Comparison of ENCODE assay signal across 18 cellular contexts in genomic region chr10:125166658-125167057, GRCh38. TPM values are rescaled to one million over a fixed set of nuclear protein-coding genes. Genes with fewer than 3 reads are reported as not detected.
DNase-seq lines count a peak whose midpoint lies in the region; ATAC-seq, FAIRE-seq and TF ChIP-seq lines count a peak whose summit lies in the region.
"Had no signal": no experiment of that assay in that cellular context is flagged by ENCODE, and none has a peak within 500 bp of the region (broad histone marks: within the 10 kb centered on the region; RNA-seq: fewer than 3 reads in every experiment).

No MANE protein-coding gene starts in this region.

- FAIRE-seq in H1 (lab: Jason Lieb, UNC), result no peak
- FAIRE-seq: GM12891, GM18507, H54 had no signal

- no peak overlapping the region for H2AFZ ChIP-seq in H1 (ENCODE audit: low read length)
- H2AFZ ChIP-seq: GM23338 had no signal

- H3K27me3 ChIP-seq in H1 (replicated peaks in 1 of 4; ENCODE audit: control insufficient read depth in 3 of 4, extremely low read depth in 1 of 4, insufficient read depth in 3 of 4, low read length in 3 of 4) (no peaks in the 10 kb centered on the region), sigmoid colon (no peaks in the 10 kb centered on the region)

- H4K5ac ChIP-seq in H1 (ENCODE audit: insufficient read length, low read depth, low read length), result no peak overlapping the region

- ATAC-seq in HG03469 (IDR thresholded peaks at IDR 0.05; ENCODE audit: unreplicated experiment), result no peak
- ATAC-seq: GM23338 had no signal

- H3K4me1 ChIP-seq in H1 (replicated peaks in 1 of 4; ENCODE audit: control insufficient read depth in 3 of 4, insufficient read depth in 4 of 4, low read length in 3 of 4), result peaks cover 0 to 7% (median 3%) of the 10 kb centered on the region in 4 experiments; a peak in 4 of 7 replicates
- H3K4me1 ChIP-seq in sigmoid colon, result peaks cover 0 to 8% (median 4%) of the 10 kb centered on the region in 4 donors

- H3K36me3 ChIP-seq in H1 (ENCODE audit: control insufficient read depth in 2 of 4, insufficient read depth in 4 of 4, low read length in 3 of 4) (no peaks in the 10 kb centered on the region), sigmoid colon (no peaks in the 10 kb centered on the region)
- H3K36me3 ChIP-seq: HAP-1 had no signal

- TF ChIP-seq RAD21 in H1 (IDR thresholded peaks at IDR 0.05 in 1 of 2, conservative IDR thresholded peaks at IDR 0.05 in 1 of 2; ENCODE audit: low read depth in 2 of 2, low read length in 2 of 2), result no peak

- H3K9me3 ChIP-seq in H1 (ENCODE audit: insufficient read depth in 2 of 2, low read depth in 1 of 2, low read length in 1 of 2) (no peaks in the 10 kb centered on the region), sigmoid colon (no peaks in the 10 kb centered on the region)
- H3K9me3 ChIP-seq: HAP-1 had no signal

- H2BK20ac ChIP-seq in H1 (ENCODE audit: low read length), result no peak overlapping the region

- TF ChIP-seq POLR2A in H1 (IDR thresholded peaks at IDR 0.05; ENCODE audit: control extremely low read depth in 1 of 2, low read depth in 2 of 2, low read length in 2 of 2) (no peak), sigmoid colon (IDR thresholded peaks at IDR 0.05) (no peak)

- no peak overlapping the region for H3K4me2 ChIP-seq in H1 (ENCODE audit: insufficient read depth in 1 of 2, low read depth in 2 of 2, low read length in 2 of 2)
- H3K4me2 ChIP-seq: GM23338 had no signal

- H3K4me3 ChIP-seq in H1 (ENCODE audit: extremely low read depth in 1 of 4, insufficient read depth in 2 of 4, low read depth in 3 of 4, low read length in 4 of 4) (no peak overlapping the region), sigmoid colon (no peak overlapping the region)
- H3K4me3 ChIP-seq: GM23338, HAP-1 had no signal

- no peaks in the 10 kb centered on the region for H3K79me1 ChIP-seq in H1 (ENCODE audit: low read depth, low read length)

- H2BK15ac ChIP-seq in H1 (ENCODE audit: low read length), result peak overlapping the region; percentile 90

- H3K79me2 ChIP-seq in H1 (ENCODE audit: control insufficient read depth in 1 of 2, insufficient read depth in 2 of 2, low read length in 2 of 2), result peaks cover 0 to 5% of the 10 kb centered on the region in 2 experiments; a peak in 1 of 4 replicates

- H4K91ac ChIP-seq in H1 (replicated peaks; ENCODE audit: insufficient read length, low read length), result no peak overlapping the region

- TF ChIP-seq EP300 in H1 (IDR thresholded peaks at IDR 0.05; ENCODE audit: borderline replicate concordance in 1 of 2, low read depth in 2 of 2, low read length in 2 of 2) (no peak), sigmoid colon (IDR thresholded peaks at IDR 0.05) (no peak)

- POLR2A ChIA-PET in H1 (lab: Charles Lee; ENCODE audit: partially characterized antibody), result interaction anchor here (1.4 kb wide), 1 partner anchor 14 kb away, joined by 4 read pairs; no protein-coding TSS in a partner anchor

- no peak overlapping the region for H2BK12ac ChIP-seq in H1 (ENCODE audit: low read depth, low read length)

- H4K8ac ChIP-seq in H1 (ENCODE audit: extremely low read depth, insufficient read depth, low read length), result no peak overlapping the region

- no peak overlapping the region for H2BK120ac ChIP-seq in H1 (replicated peaks; ENCODE audit: low read depth, low read length)

- H3K23ac ChIP-seq in H1 (ENCODE audit: insufficient read length), result no peak overlapping the region

- H3K9ac ChIP-seq in H1 (replicated peaks in 1 of 4; ENCODE audit: extremely low read depth in 1 of 4, low read depth in 3 of 4, low read length in 3 of 4), result no peak overlapping the region

- H3K14ac ChIP-seq in H1 (ENCODE audit: insufficient read length), result no peak overlapping the region

- H3K4ac ChIP-seq in H1 (replicated peaks; ENCODE audit: insufficient read length, low read depth, low read length), result no peak overlapping the region

- DNase-seq in H1 (ENCODE audit: low read depth in 1 of 2, low spot score in 2 of 2), result no peak
- DNase-seq in mesenteric fat pad (ENCODE audit: low spot score), result peak; percentile 57
- DNase-seq in sigmoid colon, result peak; percentile 27
- no peak for DNase-seq in activated effector memory CD4-positive, alpha-beta T cell treated with Interleukin-2 at 50 U/mL for 16 hours
- no peak for DNase-seq in NCI-H2196 treated with DMSO at 0.1 percent for 48 hours (lab: John Stamatoyannopoulos, UW; ENCODE audit: unreplicated experiment)
- DNase-seq: C1 segment of cervical spinal cord; Calu3; CD4-positive, alpha-beta memory T cell; COR-L47; DMS53; DMS79 treated with DMSO at 0.1 percent for 48 hours; GF-D8 had no signal

- peaks cover 7% of the 10 kb centered on the region; the same call in 1 of the 2 replicates for H3K23me2 ChIP-seq in H1 (ENCODE audit: low read depth, low read length)

- CTCF ChIA-PET in H1 (lab: Charles Lee; ENCODE audit: partially characterized antibody), result interaction anchor here (1.0 to 2.4 kb wide), 2 partner anchors 51 to 177 kb away, joined by 4 to 8 read pairs; no protein-coding TSS in a partner anchor

- no peak for TF ChIP-seq CTCF in H1 (IDR thresholded peaks at IDR 0.05; ENCODE audit: control extremely low read depth in 1 of 3, insufficient read depth in 1 of 3, low read depth in 1 of 3, low read length in 3 of 3)
- TF ChIP-seq CTCF in sigmoid colon (IDR thresholded peaks at IDR 0.05), result no peak

- peak overlapping the region; percentile 32; the same call in 1 of the 2 replicates for H3K18ac ChIP-seq in H1 (ENCODE audit: extremely low read depth, low read length)

- H3K56ac ChIP-seq in H1 (replicated peaks; ENCODE audit: insufficient read length, low read depth, low read length), result no peak overlapping the region

- no peak overlapping the region for H2AK5ac ChIP-seq in H1 (ENCODE audit: low read depth, low read length)

- no peak overlapping the region for H3K27ac ChIP-seq in H1 (ENCODE audit: low read depth, low read length)
- H3K27ac ChIP-seq in sigmoid colon, result no peak overlapping the region

- intact Hi-C loops in sigmoid colon (cut with DNase I), result loop anchor here (10.0 kb wide), 1 partner anchor 178 kb away; no protein-coding TSS in a partner anchor

- H2BK5ac ChIP-seq in H1 (ENCODE audit: low read depth, low read length), result no peak overlapping the region

- WGBS in H1 (ENCODE audit: extremely low coverage in 1 of 2, insufficient coverage in 1 of 2, insufficient read length in 1 of 2, insufficient replicate concordance in 2 of 2, low coverage in 1 of 2, low lambda C conversion rate in 2 of 2, missing lambda C conversion rate in 1 of 2), 2 experiments, result 91% methylated on average over 12 of the region's 12 CpGs; no CpG with 5 or more reads in 1 of the 2 experiments
- WGBS in sigmoid colon, 2 donors, result 96 to 97% methylated on average over 12 of the region's 12 CpGs

- H4K20me1 ChIP-seq in H1 (replicated peaks in 1 of 2; ENCODE audit: control insufficient read depth in 1 of 2, insufficient read depth in 2 of 2, low read length in 2 of 2), result peaks cover 0 to 2% of the 10 kb centered on the region in 2 experiments

TF ChIP-seq in H1, 55 proteins besides CTCF, POLR2A, EP300 and RAD21:
- TF ChIP-seq FOSL1 (IDR thresholded peaks at IDR 0.05; ENCODE audit: insufficient read depth, low read depth, low read length), result no peak
- no peak for TF ChIP-seq E2F6 (IDR thresholded peaks at IDR 0.05)
- TF ChIP-seq BACH1 (IDR thresholded peaks at IDR 0.05; ENCODE audit: low read length), result no peak
- no peak for TF ChIP-seq ATF2 (IDR thresholded peaks at IDR 0.05; ENCODE audit: low read length)

RNA-seq across cellular contexts. Expression of gene CTBP2, which starts 6.3 kb away (rescaled TPM):
- 218 and 221 TPM in 2 replicates for total RNA-seq in H1 (2021; fragmentation: NEBNext Ultra II Directional; extraction: Animal tissue kit (Norgen Biotek cat#: 25700))
- polyA plus RNA-seq in H1 (2011; rRNA removed), result 208 and 274 TPM in 2 replicates
- 254 TPM for polyA plus RNA-seq in H1 (2011; cell fraction: cytosol; rRNA removed)
- polyA plus RNA-seq in H1 (2011; cell fraction: nucleus; rRNA removed), result 524 TPM
- 156 to 222 TPM (median 206 TPM) in 4 replicates for polyA plus RNA-seq in H1 (2012, experiment 1 of 2)
- polyA plus RNA-seq in H1 (2012, experiment 2 of 2), result 48.0 TPM
- polyA plus RNA-seq in H1 (2013, experiment 1 of 2), result 109 TPM
- polyA plus RNA-seq in H1 (2013, experiment 2 of 2), result 108 TPM
- polyA minus RNA-seq in H1 (2011; rRNA and poly(A)+ RNA removed), result 244 and 299 TPM in 2 replicates
- 209 TPM for polyA minus RNA-seq in H1 (2011; cell fraction: cytosol; rRNA and poly(A)+ RNA removed)
- 223 TPM for polyA minus RNA-seq in H1 (2011; cell fraction: nucleus; rRNA and poly(A)+ RNA removed)
- total RNA-seq in mesenteric fat pad, result 56.5 TPM
- 10 to 100 TPM; 31.2 to 57.1 (median 47.5) TPM for total RNA-seq in sigmoid colon
- 10 to 100 TPM; 49.9 to 62.4 (median 52.0) TPM for polyA plus RNA-seq in sigmoid colon

Comparison
In these comparisons a context has a peak if more than half of its experiments do, and no peak if none do; other contexts are left out.
1. DNase-seq: peak in mesenteric fat pad (single experiment) and sigmoid colon (single experiment); none in H1 (0 of 2), activated effector memory CD4-positive, alpha-beta T cell treated with Interleukin-2 at 50 U/mL for 16 hours (single experiment) and NCI-H2196 treated with DMSO at 0.1 percent for 48 hours (single experiment).